ENCODE assay signal across 27 cellular contexts in the genomic region with DNA sequence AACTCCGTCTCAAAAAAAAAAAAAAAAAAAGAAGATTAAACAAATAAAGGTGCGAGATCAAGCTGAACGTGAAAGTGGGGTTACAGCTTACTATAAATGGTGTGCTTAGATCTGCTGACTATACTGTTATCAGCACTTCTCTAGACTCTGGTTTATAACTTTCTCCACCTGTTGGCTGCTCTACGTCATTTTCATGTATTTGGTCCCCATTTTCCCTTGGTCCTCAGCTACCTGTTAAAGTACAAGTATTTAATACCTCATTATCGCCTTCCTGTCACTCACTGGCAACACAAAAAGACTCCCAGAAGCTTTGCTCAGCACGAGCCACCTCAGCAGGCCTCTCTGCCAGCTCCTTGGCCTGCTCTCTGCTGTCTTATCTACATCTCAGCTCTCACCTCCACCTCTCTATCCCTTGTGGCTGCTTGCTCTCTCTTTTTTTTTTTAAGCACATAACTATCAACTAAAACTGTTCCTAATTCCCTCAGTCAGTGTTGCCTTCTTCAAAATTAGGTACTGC.
DNase-seq lines count a peak whose midpoint lies in the region; ATAC-seq and TF ChIP-seq lines count a peak whose summit lies in the region.
"Had no signal": no experiment of that assay in that cellular context is flagged by ENCODE, and none has a peak within 500 bp of the region (broad histone marks: within the 10 kb centered on the region; RNA-seq: fewer than 3 reads in every experiment).

No MANE protein-coding gene starts in this region.

- no peak for ATAC-seq in body of pancreas
- ATAC-seq in left lung = peak; percentile 38
- ATAC-seq: activated CD4-positive, CD25-positive, alpha-beta regulatory T cell treated with anti-CD3 and anti-CD28 coated beads, Interleukin-2, amount 50 U/mL, for 24 hours; foreskin keratinocyte; Panc1 had no signal

- H4K20me1 ChIP-seq in GM23248 (ENCODE audit: insufficient read depth) = no peaks in the 10 kb centered on the region

- H3K9me3 Mint-ChIP-seq in chondrocyte (ENCODE audit: low read depth) = no peaks in the 10 kb centered on the region
- H3K9me3 Mint-ChIP-seq: activated CD4-positive, alpha-beta memory T cell treated with anti-CD3 and anti-CD28 coated beads, Interleukin-2, amount 10 ng/mL, durations not matched to agents 7 days and 5 days; activated naive CD8-positive, alpha-beta T cell treated with anti-CD3 and anti-CD28 coated beads, Interleukin-2, amount 10 ng/mL, durations not matched to agents 7 days and 5 days; neural progenitor cell had no signal

- no peak overlapping the region for H3K4me3 ChIP-seq in GM23248
- H3K4me3 ChIP-seq in body of pancreas = no peak overlapping the region
- no peak overlapping the region for H3K4me3 ChIP-seq in left lung
- no peak overlapping the region for H3K4me3 ChIP-seq in spleen
- H3K4me3 ChIP-seq: neural progenitor cell, SJCRH30, uterus had no signal

- H3K9me2 ChIP-seq in GM23248 (ENCODE audit: insufficient read depth) = no peaks in the 10 kb centered on the region

- H3K9ac ChIP-seq in GM23248 = no peak overlapping the region
- H3K9ac ChIP-seq: neural progenitor cell had no signal

- peaks cover 10% of the 10 kb centered on the region for H3F3A ChIP-seq in GM23248 (ENCODE audit: insufficient read depth)

- no peak overlapping the region for H3K27ac Mint-ChIP-seq in chondrocyte (ENCODE audit: unreplicated experiment)
- H3K27ac Mint-ChIP-seq: activated CD4-positive, alpha-beta memory T cell treated with anti-CD3 and anti-CD28 coated beads, Interleukin-2, amount 10 ng/mL, durations not matched to agents 7 days and 5 days; activated naive CD8-positive, alpha-beta T cell treated with anti-CD3 and anti-CD28 coated beads, Interleukin-2, amount 10 ng/mL, durations not matched to agents 7 days and 5 days; neural progenitor cell had no signal

- H3K36me3 ChIP-seq in GM23248 (ENCODE audit: low read depth) = peaks cover 4% of the 10 kb centered on the region; the same call in 1 of the 2 replicates
- H3K36me3 ChIP-seq in body of pancreas (replicated peaks in 1 of 2; ENCODE audit: insufficient read depth in 1 of 2, low read depth in 2 of 2) = peaks cover 0 to under 1% of the 10 kb centered on the region in 2 donors
- H3K36me3 ChIP-seq in left lung = peaks cover 0 to 30% of the 10 kb centered on the region in 2 donors
- H3K36me3 ChIP-seq in spleen = peaks cover 0 to 58% (median 11%) of the 10 kb centered on the region in 6 donors
- H3K36me3 ChIP-seq: neural progenitor cell, uterus had no signal

- peaks cover 18% of the 10 kb centered on the region for H3K4me1 ChIP-seq in GM23248 (ENCODE audit: insufficient read depth)
- H3K4me1 ChIP-seq in body of pancreas = peaks cover 29% of the 10 kb centered on the region
- H3K4me1 ChIP-seq in left lung = peaks cover 6 to 7% of the 10 kb centered on the region in 2 donors
- peaks cover 0 to 28% (median 20%) of the 10 kb centered on the region in 6 donors for H3K4me1 ChIP-seq in spleen
- H3K4me1 ChIP-seq: uterus had no signal

- TF ChIP-seq POLR2A in body of pancreas (IDR thresholded peaks at IDR 0.05) = no peak
- no peak for TF ChIP-seq POLR2A in spleen (IDR thresholded peaks at IDR 0.05)

- no peak overlapping the region for H3K4me2 ChIP-seq in GM23248 (ENCODE audit: unreplicated experiment)
- H3K4me2 ChIP-seq: neural progenitor cell had no signal

- intact Hi-C loops in body of pancreas (cut with DNase I) = no loop called here
- intact Hi-C loops in left lung (cut with DNase I) = no loop called here
- intact Hi-C loops in spleen (cut with DNase I; ENCODE audit: low total_unique reads) = no loop called here

- no peak overlapping the region for H2AFZ ChIP-seq in GM23248
- H2AFZ ChIP-seq: neural progenitor cell had no signal

- H3K36me3 Mint-ChIP-seq in chondrocyte (ENCODE audit: low read depth) = peaks cover 3% of the 10 kb centered on the region
- H3K36me3 Mint-ChIP-seq: neural progenitor cell had no signal

- in situ Hi-C loops in GM23248 (cut with MboI) = no loop called here

- TF ChIP-seq CTCF in body of pancreas (IDR thresholded peaks at IDR 0.05) (no peak), left lung (IDR thresholded peaks at IDR 0.05) (no peak), spleen (IDR thresholded peaks at IDR 0.05 in 8 of 11, conservative IDR thresholded peaks at IDR 0.05 in 3 of 11) (no peak), chondrocyte (IDR thresholded peaks at IDR 0.05) (no peak)

- peaks cover 24% of the 10 kb centered on the region for H3K4me1 Mint-ChIP-seq in chondrocyte (ENCODE audit: low read depth)
- H3K4me1 Mint-ChIP-seq: activated CD4-positive, alpha-beta memory T cell treated with anti-CD3 and anti-CD28 coated beads, Interleukin-2, amount 10 ng/mL, durations not matched to agents 7 days and 5 days; activated naive CD8-positive, alpha-beta T cell treated with anti-CD3 and anti-CD28 coated beads, Interleukin-2, amount 10 ng/mL, durations not matched to agents 7 days and 5 days had no signal

- H3K4me3 Mint-ChIP-seq in chondrocyte (ENCODE audit: unreplicated experiment) = no peak overlapping the region
- H3K4me3 Mint-ChIP-seq: activated CD4-positive, alpha-beta memory T cell treated with anti-CD3 and anti-CD28 coated beads, Interleukin-2, amount 10 ng/mL, durations not matched to agents 7 days and 5 days; activated naive CD8-positive, alpha-beta T cell treated with anti-CD3 and anti-CD28 coated beads, Interleukin-2, amount 10 ng/mL, durations not matched to agents 7 days and 5 days; neural progenitor cell had no signal

- no peaks in the 10 kb centered on the region for H3K27me3 Mint-ChIP-seq in chondrocyte (ENCODE audit: low read depth)
- H3K27me3 Mint-ChIP-seq: activated CD4-positive, alpha-beta memory T cell treated with anti-CD3 and anti-CD28 coated beads, Interleukin-2, amount 10 ng/mL, durations not matched to agents 7 days and 5 days; activated naive CD8-positive, alpha-beta T cell treated with anti-CD3 and anti-CD28 coated beads, Interleukin-2, amount 10 ng/mL, durations not matched to agents 7 days and 5 days had no signal

- H3K27me3 ChIP-seq in GM23248 (replicated peaks; ENCODE audit: insufficient read depth) (no peaks in the 10 kb centered on the region), body of pancreas (no peaks in the 10 kb centered on the region), left lung (no peaks in the 10 kb centered on the region), spleen (replicated peaks in 1 of 7) (no peaks in the 10 kb centered on the region)
- H3K27me3 ChIP-seq: foreskin keratinocyte, neural progenitor cell, SJCRH30, uterus had no signal

- H3K9me3 ChIP-seq in GM23248 (ENCODE audit: low read depth) = no peaks in the 10 kb centered on the region
- no peaks in the 10 kb centered on the region for H3K9me3 ChIP-seq in body of pancreas
- H3K9me3 ChIP-seq in left lung = no peaks in the 10 kb centered on the region
- no peaks in the 10 kb centered on the region for H3K9me3 ChIP-seq in spleen
- H3K9me3 ChIP-seq: SJCRH30, uterus had no signal

- peaks cover 7% of the 10 kb centered on the region; the same call in 1 of the 2 replicates for H3K79me2 ChIP-seq in GM23248 (ENCODE audit: insufficient read depth)

- H3K27ac ChIP-seq in GM23248 (peak overlapping the region; percentile 58; the same call in 1 of the 2 replicates), body of pancreas (peak overlapping the region; percentile 28 to 75 (median 43)), left lung (peak overlapping the region; percentile 40 to 55), spleen (peak overlapping the region in 6 of 8 donors; percentile 29 to 69 (median 58))
- H3K27ac ChIP-seq: C4-2B, foreskin keratinocyte, neural progenitor cell, SJCRH30, uterus had no signal

- WGBS in GM23248 (ENCODE audit: low coverage in 1 of 2, low lambda C conversion rate in 2 of 2, missing lambda C conversion rate in 2 of 2), 2 experiments = 97 to 98% methylated on average over 6 of the region's 6 CpGs
- WGBS in body of pancreas, 2 donors = 76 to 83% methylated on average over 6 of the region's 6 CpGs
- WGBS in spleen, 5 donors = 87 to 96% (median 92%) methylated on average over 6 of the region's 6 CpGs

- DNase-seq in GM23248 (no peak), body of pancreas (no peak), left lung (no peak), spleen (no peak), chondrocyte (ENCODE audit: low spot score) (no peak), NCI-H128 (lab: John Stamatoyannopoulos, UW; ENCODE audit: unreplicated experiment) (no peak), KG1 (lab: John Stamatoyannopoulos, UW) (no peak)
- no peak for DNase-seq in activated T-cell treated with anti-CD3 and anti-CD28 coated beads, Interleukin-2, amount 50 U/mL, for 1 hour
- DNase-seq: activated CD4-positive, alpha-beta memory T cell treated with anti-CD3 and anti-CD28 coated beads, Interleukin-2, amount 10 ng/mL, durations not matched to agents 7 days and 5 days; activated effector memory CD4-positive, alpha-beta T cell treated with anti-CD3 and anti-CD28 coated beads, Interleukin-2, amount 50 U/mL, for 16 hours; activated naive CD8-positive, alpha-beta T cell treated with anti-CD3 and anti-CD28 coated beads, Interleukin-2, amount 10 ng/mL, durations not matched to agents 7 days and 5 days; effector CD8-positive, alpha-beta T cell; erythroblast; foreskin keratinocyte; KBM-7; MM.1S; NCI-H146; NCI-H2171; NCI-H524; posterior cingulate gyrus; SJCRH30; stimulated activated CD4-positive, alpha-beta T cell treated with anti-CD3 and anti-CD28 coated beads, Interleukin-1b, Interleukin-23, amount 100 ng/mL, for 48 hours; uterus had no signal
